In genomic region chr2:1318366-1319009, GRCh38 we compare ENCODE assay signal across 25 cellular contexts.
"Had no signal": no experiment of that assay in that cellular context is flagged by ENCODE, and none has a peak within 500 bp of the region (broad histone marks: within the 10 kb centered on the region; RNA-seq: fewer than 3 reads in every experiment).

No MANE protein-coding gene starts in this region.

- ATAC-seq: activated CD8-positive, alpha-beta memory T cell treated with anti-CD3 and anti-CD28 coated beads, Interleukin-2, amount 10 ng/mL, durations not matched to agents 7 days and 5 days; activated naive CD4-positive, alpha-beta T cell treated with anti-CD3 and anti-CD28 coated beads, Interleukin-2, amount 50 U/mL, for 72 hours; T-cell had no signal

- H3K27me3 ChIP-seq: brain microvascular endothelial cell had no signal

- H3K27ac ChIP-seq: brain microvascular endothelial cell, SK-N-MC had no signal

- DNase-seq: activated B cell treated with CpG ODN at 0.5 μM for 24 hours; activated CD4-positive, alpha-beta T cell treated with anti-CD3 and anti-CD28 coated beads for 1 hour; activated CD4-positive, alpha-beta T cell treated with anti-CD3 and anti-CD28 coated beads, Interleukin-2, amount 10 ng/mL, durations not matched to agents 24 days and 14 days; activated CD4-positive, alpha-beta T cell treated with anti-CD3 and anti-CD28 coated beads, Interleukin-2, amount 50 U/mL, for 48 hours; activated CD8-positive, alpha-beta memory T cell treated with anti-CD3 and anti-CD28 coated beads, Interleukin-2, amount 10 ng/mL, durations not matched to agents 7 days and 5 days; activated effector memory CD4-positive, alpha-beta T cell treated with Interleukin-2 at 50 U/mL for 16 hours; activated naive CD4-positive, alpha-beta T cell treated with Interleukin-2 at 50 U/mL for 16 hours; activated T-cell treated with anti-CD3 and anti-CD28 coated beads, Interleukin-2, amount 50 U/mL, for 24 hours; amygdala; brain microvascular endothelial cell; NCI-H1105 treated with DMSO at 0.1 percent for 48 hours; NCI-H1436 treated with DMSO at 0.1 percent for 48 hours; NCI-H187; NCI-H2081 treated with DMSO at 0.1 percent for 48 hours; NCI-H446 treated with DMSO at 0.1 percent for 48 hours; NCI-H524 treated with DMSO at 0.1 percent for 48 hours; NCI-H82; SIG-M5; T-cell; T-helper 2 cell; T1000 had no signal

- FAIRE-seq: astrocyte, TTC549 had no signal

- H3K4me3 ChIP-seq: SK-N-MC had no signal

- H3K36me3 ChIP-seq: brain microvascular endothelial cell had no signal
